14 cellular contexts compared by ENCODE assay signal in the genomic region with DNA sequence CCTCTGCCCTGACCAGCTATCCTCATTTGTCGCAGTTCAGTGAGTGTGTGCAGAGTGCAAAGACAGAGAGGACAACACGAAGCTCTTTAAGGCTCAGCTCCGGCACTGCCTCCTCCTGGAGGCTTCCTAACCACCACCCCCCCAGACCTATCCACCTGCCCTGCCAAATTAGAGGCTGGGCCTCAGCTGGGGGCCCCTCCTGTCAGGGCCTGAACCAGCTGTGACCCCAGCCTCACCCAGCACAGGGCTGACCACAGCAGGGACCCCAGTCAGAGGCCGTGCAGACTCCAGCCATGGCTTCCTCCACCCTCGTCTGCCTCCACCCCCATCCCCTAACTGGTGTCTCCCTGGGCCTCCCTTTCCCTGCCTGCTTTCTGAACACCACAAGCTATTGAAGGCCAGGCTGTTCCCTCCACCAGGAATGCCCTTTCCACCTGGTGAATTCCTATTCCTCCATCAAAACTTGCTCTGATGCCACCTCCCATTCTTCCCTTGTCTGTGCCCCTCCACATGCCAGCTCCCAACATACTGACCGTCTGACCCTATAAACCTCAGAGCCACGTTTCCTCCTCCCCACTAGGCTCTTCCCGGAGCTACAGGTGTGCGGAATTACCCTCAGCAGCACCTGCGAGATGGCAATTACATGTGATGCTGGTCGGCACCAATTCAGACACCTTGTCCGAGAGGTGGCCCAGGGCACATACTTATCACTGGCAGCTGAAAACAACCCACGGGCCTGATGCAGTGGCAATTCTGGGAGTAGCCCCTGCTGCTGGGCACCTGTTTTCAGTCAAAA. TPM values are rescaled to one million over a fixed set of nuclear protein-coding genes. Genes with fewer than 3 reads are reported as not detected.
DNase-seq lines count a peak whose midpoint lies in the region; ATAC-seq and TF ChIP-seq lines count a peak whose summit lies in the region.
"Had no signal": no experiment of that assay in that cellular context is flagged by ENCODE, and none has a peak within 500 bp of the region (broad histone marks: within the 10 kb centered on the region; RNA-seq: fewer than 3 reads in every experiment).

No MANE protein-coding gene starts in this region.

- peak overlapping the region; percentile 82 for H3K27ac Mint-ChIP-seq in T-helper 2 cell treated with Interferon-gamma antibody and Interleukin-4, amounts not matched to agents 5 μg/mL and 100 μg/mL, for 36 hours

- H3K27me3 ChIP-seq in PC-9 (ENCODE audit: insufficient read depth, low read depth) (no peaks in the 10 kb centered on the region), stomach (no peaks in the 10 kb centered on the region), ovary (no peaks in the 10 kb centered on the region)
- H3K27me3 ChIP-seq: tibial nerve had no signal

- H3K4me1 ChIP-seq in PC-9 (replicated peaks; ENCODE audit: insufficient read depth) (peaks cover 79% of the 10 kb centered on the region), stomach (peaks cover 70 to 97% (median 84%) of the 10 kb centered on the region in 4 donors), ovary (ENCODE audit: insufficient read depth) (peaks cover 35% of the 10 kb centered on the region)

- H3K9me3 ChIP-seq in PC-9 (ENCODE audit: insufficient read depth, low read depth) = no peaks in the 10 kb centered on the region
- no peaks in the 10 kb centered on the region for H3K9me3 ChIP-seq in stomach
- no peaks in the 10 kb centered on the region for H3K9me3 ChIP-seq in ovary
- H3K9me3 ChIP-seq: A549, tibial nerve had no signal

- H3K36me3 ChIP-seq in PC-9 (ENCODE audit: low read depth) = peaks cover 27% of the 10 kb centered on the region
- H3K36me3 ChIP-seq in stomach = peaks cover 0 to 9% (median 0%) of the 10 kb centered on the region in 4 donors
- H3K36me3 ChIP-seq in ovary = no peaks in the 10 kb centered on the region

- H3K4me3 ChIP-seq in PC-9 (no peak overlapping the region), stomach (no peak overlapping the region), ovary (no peak overlapping the region)
- H3K4me3 ChIP-seq: A549, SK-N-MC, tibial nerve had no signal

- H3K36me3 Mint-ChIP-seq in T-helper 2 cell treated with Interferon-gamma antibody and Interleukin-4, amounts not matched to agents 5 μg/mL and 100 μg/mL, for 36 hours (ENCODE audit: low read depth) = peaks cover 32% of the 10 kb centered on the region

- TF ChIP-seq EP300 in stomach (IDR thresholded peaks at IDR 0.05) (no peak), ovary (IDR thresholded peaks at IDR 0.05) (no peak)

- ATAC-seq in HG03354 (IDR thresholded peaks at IDR 0.05; ENCODE audit: poor library complexity, severe bottlenecking, unreplicated experiment) = no peak
- ATAC-seq: A549 had no signal

- no peak for TF ChIP-seq POLR2A in stomach (IDR thresholded peaks at IDR 0.05)
- no peak for TF ChIP-seq POLR2A in ovary (IDR thresholded peaks at IDR 0.05)

- peaks cover 64% of the 10 kb centered on the region for H4K20me1 ChIP-seq in PC-9 (ENCODE audit: insufficient read depth)

- H3K4me1 Mint-ChIP-seq in T-helper 2 cell treated with Interferon-gamma antibody and Interleukin-4, amounts not matched to agents 5 μg/mL and 100 μg/mL, for 36 hours (ENCODE audit: low read depth) = peaks cover 49% of the 10 kb centered on the region

- no peak for DNase-seq in T-helper 2 cell treated with Interferon-gamma antibody and Interleukin-4, amounts not matched to agents 5 μg/mL and 100 μg/mL, for 36 hours (ENCODE audit: low spot score)
- DNase-seq in T-helper 2 cell = no peak
- no peak for DNase-seq in PC-9
- no peak for DNase-seq in epithelial cell of prostate (ENCODE audit: low read depth, low spot score)
- DNase-seq in stomach = no peak
- no peak for DNase-seq in NK-92 (lab: John Stamatoyannopoulos, UW; ENCODE audit: unreplicated experiment)
- DNase-seq in ovary = no peak
- DNase-seq: head of caudate nucleus, kidney, NCI-H2171 treated with DMSO at 0.1 percent for 48 hours had no signal

- peaks cover 88% of the 10 kb centered on the region for H3F3A ChIP-seq in PC-9 (ENCODE audit: insufficient read depth, low read depth)

- peak overlapping the region; percentile 38 for H3K4me3 Mint-ChIP-seq in T-helper 2 cell treated with Interferon-gamma antibody and Interleukin-4, amounts not matched to agents 5 μg/mL and 100 μg/mL, for 36 hours

- H3K4me2 ChIP-seq in PC-9 = peak overlapping the region; percentile 18; the same call in 1 of the 2 replicates
- H3K4me2 ChIP-seq: A549 had no signal

- H3K79me2 ChIP-seq in PC-9 (ENCODE audit: low read depth) = peaks cover 90% of the 10 kb centered on the region

- BruUV-seq in PC-9 (replicated peaks; lab: Mats Ljungman, UMichigan) = no TSS peak

- POLR2A ChIA-PET in PC-9 (lab: Charles Lee; ENCODE audit: unreplicated experiment) = interaction anchor here (0.6 to 1.7 kb wide), 2 partner anchors 8 to 144 kb away, joined by 6 to 9 read pairs; partner anchors contain the start of gene TOM1L2

- WGBS in stomach, 5 donors = 73 to 79% (median 75%) methylated on average over 12 to 13 of the region's 13 CpGs
- 84 to 89% (median 87%) methylated on average over 13 of the region's 13 CpGs for WGBS in ovary, 3 donors

- no peaks in the 10 kb centered on the region for H3K27me3 Mint-ChIP-seq in T-helper 2 cell treated with Interferon-gamma antibody and Interleukin-4, amounts not matched to agents 5 μg/mL and 100 μg/mL, for 36 hours (ENCODE audit: low read depth)

- H3K9me2 ChIP-seq in PC-9 (ENCODE audit: insufficient read depth) = no peaks in the 10 kb centered on the region

- H3K27ac ChIP-seq in PC-9 (peak overlapping the region; percentile 95), epithelial cell of prostate (peak overlapping the region; percentile 97), stomach (peak overlapping the region in 4 of 5 donors; percentile 1 to 87 (median 35)), ovary (no peak overlapping the region)
- H3K27ac ChIP-seq: SK-N-MC had no signal

- no peak for TF ChIP-seq CTCF in PC-9 (conservative IDR thresholded peaks at IDR 0.05)
- no peak for TF ChIP-seq CTCF in stomach (IDR thresholded peaks at IDR 0.05)
- TF ChIP-seq CTCF in ovary (IDR thresholded peaks at IDR 0.05) = no peak

- intact Hi-C loops in PC-9 (cut with micrococcal nuclease; ENCODE audit: unreplicated experiment) (no loop called here), stomach (cut with DNase I; ENCODE audit: low total_unique reads) (no loop called here), ovary (cut with DNase I) (no loop called here)

- H2AFZ ChIP-seq in PC-9 = no peak overlapping the region

- no peaks in the 10 kb centered on the region for H3K9me3 Mint-ChIP-seq in T-helper 2 cell treated with Interferon-gamma antibody and Interleukin-4, amounts not matched to agents 5 μg/mL and 100 μg/mL, for 36 hours

- CTCF ChIA-PET in PC-9 (lab: Charles Lee) = no interaction called here

RNA-seq across cellular contexts. Expression of gene SREBF1, which starts 8.8 kb away (rescaled TPM):
- total RNA-seq in PC-9 (2021) (243 and 360 TPM in 2 replicates), stomach (100 to 1,000 TPM in 3 of 5 donors, 10 to 100 TPM in 2; 18.9 to 207 (median 126) TPM), ovary (100 to 1,000 TPM in 3 of 7 donors, 10 to 100 TPM in 4; 30.3 to 190 (median 97.4) TPM)
- polyA plus RNA-seq in stomach (10 to 100 TPM; 13.1 to 64.5 (median 17.2) TPM), ovary (10 to 100 TPM; 24.3 to 44.3 TPM)

Comparison
In these comparisons a context has a peak if more than half of its experiments do, and no peak if none do; other contexts are left out.
1. H3K27ac ChIP-seq: peak in PC-9 (single experiment), epithelial cell of prostate (single experiment) and stomach (4 of 5); none in ovary (0 of 2).